ENCODE assay signal across 9 cellular contexts in the genomic region with DNA sequence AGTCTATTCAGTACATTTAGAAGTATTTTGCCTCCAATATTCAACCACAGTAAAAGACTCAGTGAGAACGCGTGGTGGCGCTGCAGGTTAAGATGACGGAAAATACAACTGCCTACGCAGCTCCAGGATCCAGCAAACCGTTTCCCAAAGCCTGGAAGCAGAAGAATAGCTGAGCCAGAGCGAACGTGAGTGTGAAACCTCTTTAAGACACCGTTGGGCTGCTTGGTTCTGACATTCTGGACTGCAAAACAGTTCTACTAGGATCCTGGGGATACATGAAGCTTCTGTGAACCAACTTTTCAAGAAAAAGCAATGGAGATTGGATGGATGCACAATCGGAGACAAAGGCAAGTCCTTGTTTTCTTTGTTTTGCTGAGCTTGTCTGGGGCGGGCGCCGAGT. TPM values are rescaled to one million over a fixed set of nuclear protein-coding genes. Genes with fewer than 3 reads are reported as not detected.
DNase-seq lines count a peak whose midpoint lies in the region; ATAC-seq and TF ChIP-seq lines count a peak whose summit lies in the region.
"Had no signal": no experiment of that assay in that cellular context is flagged by ENCODE, and none has a peak within 500 bp of the region (broad histone marks: within the 10 kb centered on the region; RNA-seq: fewer than 3 reads in every experiment).

A gene (plus strand): TSS at position 140 of the 400 bp plus-strand sequence. CDS start 173 bp downstream, at position 313.

- TF ChIP-seq CTCF in WERI-Rb-1 (IDR thresholded peaks at IDR 0.05; ENCODE audit: low read depth, low read length): peak; percentile 39; the same call in 1 of the 2 replicates
- peak; percentile 26 for TF ChIP-seq CTCF in thoracic aorta (IDR thresholded peaks at IDR 0.05)

- H3K9ac ChIP-seq in iPS-18a (ENCODE audit: low read length): peak within 1 kb of the TSS; percentile 35

- H3K4me3 ChIP-seq in WERI-Rb-1 (ENCODE audit: low read depth, low read length) (peak within 1 kb of the TSS; percentile 30), iPS-18a (ENCODE audit: low read length) (peak within 1 kb of the TSS; percentile 49), thoracic aorta (peak within 1 kb of the TSS; percentile 64)
- H3K4me3 ChIP-seq: A549 had no signal

- DNase-seq in NCI-H2171 treated with DMSO at 0.1 percent for 48 hours (lab: John Stamatoyannopoulos, UW) (peak; percentile 50), NCI-H2171 (lab: John Stamatoyannopoulos, UW) (no peak), WERI-Rb-1 (peak; percentile 68), thoracic aorta (ENCODE audit: low spot score) (no peak)

- H3K27me3 ChIP-seq in WERI-Rb-1 (ENCODE audit: insufficient read depth, low read depth, severe bottlenecking): no peaks in the 10 kb centered on the region
- H3K27me3 ChIP-seq in iPS-18a (ENCODE audit: control insufficient read depth, insufficient read depth, low read length): no peaks in the 10 kb centered on the region
- no peaks in the 10 kb centered on the region for H3K27me3 ChIP-seq in thoracic aorta (replicated peaks; ENCODE audit: insufficient read depth)

- peak within 1 kb of the TSS; percentile 42; the same call in 1 of the 2 replicates for H3K27ac ChIP-seq in WERI-Rb-1
- no peak within 1 kb of the TSS for H3K27ac ChIP-seq in iPS-18a (ENCODE audit: low read length)
- peak within 1 kb of the TSS in 1 of 2 donors; percentile 58 for H3K27ac ChIP-seq in thoracic aorta
- H3K27ac ChIP-seq: A549 had no signal

- no peaks in the 10 kb centered on the region for H3K4me1 ChIP-seq in iPS-18a (ENCODE audit: control insufficient read depth, low read depth, low read length)
- no peaks in the 10 kb centered on the region for H3K4me1 ChIP-seq in thoracic aorta (ENCODE audit: control insufficient read depth in 1 of 2, low read depth in 2 of 2)
- H3K4me1 ChIP-seq: A549 had no signal

- H3K36me3 ChIP-seq in WERI-Rb-1 (no peaks in the 10 kb centered on the region), iPS-18a (ENCODE audit: control insufficient read depth, low read depth, low read length) (no peaks in the 10 kb centered on the region), thoracic aorta (no peaks in the 10 kb centered on the region)

- ATAC-seq in thoracic aorta (ENCODE audit: insufficient number of reproducible peaks, low FRiP score, low read depth): peak; percentile 31
- ATAC-seq in GM18505 (IDR thresholded peaks at IDR 0.05; ENCODE audit: unreplicated experiment): no peak
- ATAC-seq in HG02759 (IDR thresholded peaks at IDR 0.05; ENCODE audit: unreplicated experiment): no peak
- ATAC-seq in GM19395 (IDR thresholded peaks at IDR 0.05; ENCODE audit: unreplicated experiment): no peak

- H3K9me3 ChIP-seq in WERI-Rb-1 (ENCODE audit: severe bottlenecking) (no peaks in the 10 kb centered on the region), iPS-18a (ENCODE audit: control insufficient read depth, low read depth, low read length) (peaks cover 5% of the 10 kb centered on the region), thoracic aorta (peaks cover 53% of the 10 kb centered on the region)

- TF ChIP-seq POLR2A in GM18505 (IDR thresholded peaks at IDR 0.05; ENCODE audit: borderline replicate concordance, extremely low read depth, insufficient read depth, insufficient read length): no peak

RNA-seq across cellular contexts. Expression of the gene that starts here (rescaled TPM):
- total RNA-seq in thoracic aorta: 10 to 100 TPM in 1 of 2 donors, 1 to 10 TPM in 1; 9.1 to 11.6 TPM

Comparison
In these comparisons a context has a peak if more than half of its experiments do, and no peak if none do; other contexts are left out.
1. DNase-seq: peak in NCI-H2171 treated with DMSO at 0.1 percent for 48 hours (single experiment) and WERI-Rb-1 (single experiment); none in NCI-H2171 (single experiment) and thoracic aorta (single experiment).
2. Peak in every context shown above with its lines, with median percentiles within 50 percentile points of each other: H3K4me3 ChIP-seq.